ENCODE assay signal across 8 cellular contexts in genomic region chr1:52055066-52055853, GRCh38. TPM values are rescaled to one million over a fixed set of nuclear protein-coding genes. Genes with fewer than 3 reads are reported as not detected.
DNase-seq lines count a peak whose midpoint lies in the region; ATAC-seq and TF ChIP-seq lines count a peak whose summit lies in the region.

TXNDC12 (minus strand) TSS chr1:52055191; CDS start chr1:52055096, 95 bp downstream.

- peak within 1 kb of the TSS; percentile 95 to 99 (median 97) for H3K27ac Mint-ChIP-seq in CD4-positive, CD25-positive, alpha-beta regulatory T cell

- H3K36me3 ChIP-seq in CD4-positive, CD25-positive, alpha-beta regulatory T cell (ENCODE audit: control insufficient read depth, insufficient read depth, low read length) = peaks cover 8% of the 10 kb centered on the region
- H3K36me3 ChIP-seq in lung (ENCODE audit: control insufficient read depth in 2 of 2, insufficient read depth in 2 of 2, low read length in 2 of 2) = no peaks in the 10 kb centered on the region

- H3K27me3 Mint-ChIP-seq in CD4-positive, CD25-positive, alpha-beta regulatory T cell = peaks cover 5% of the 10 kb centered on the region

- H3K27ac ChIP-seq in CD4-positive, CD25-positive, alpha-beta regulatory T cell (ENCODE audit: insufficient read depth, low read length, poor library complexity, severe bottlenecking) = peak within 1 kb of the TSS; percentile 88
- peak within 1 kb of the TSS; percentile 86 to 99 for H3K27ac ChIP-seq in lung (ENCODE audit: low read depth in 1 of 2, low read length in 1 of 2)

- ATAC-seq in CD4-positive, CD25-positive, alpha-beta regulatory T cell (ENCODE audit: low read depth in 2 of 2) = peak; percentile 21 to 25
- ATAC-seq in GM19438 (IDR thresholded peaks at IDR 0.05; ENCODE audit: low read depth, unreplicated experiment) (peak; percentile 49), lung (ENCODE audit: insufficient read depth, low FRiP score) (peak; percentile 78)

- H3K4me1 ChIP-seq in CD4-positive, CD25-positive, alpha-beta regulatory T cell (ENCODE audit: control insufficient read depth, insufficient read depth, low read length, poor library complexity, severe bottlenecking) = peaks cover 48% of the 10 kb centered on the region
- peaks cover 3 to 18% of the 10 kb centered on the region in 2 donors for H3K4me1 ChIP-seq in lung (ENCODE audit: control insufficient read depth in 2 of 2, insufficient read depth in 2 of 2, low read length in 2 of 2)

- 0% methylated on average over 45 of the region's 45 CpGs for WGBS in lung, 2 donors

- peaks cover 18 to 72% (median 53%) of the 10 kb centered on the region in 4 donors for H3K4me1 Mint-ChIP-seq in CD4-positive, CD25-positive, alpha-beta regulatory T cell

- TF ChIP-seq CTCF in lung (IDR thresholded peaks at IDR 0.05; ENCODE audit: control extremely low read depth, extremely low read depth) = no peak

- peak within 1 kb of the TSS; percentile 100 for H3K4me3 ChIP-seq in CD4-positive, CD25-positive, alpha-beta regulatory T cell (ENCODE audit: low read depth, low read length)
- peak within 1 kb of the TSS; percentile 99 for H3K4me3 ChIP-seq in lung

- no peaks in the 10 kb centered on the region for H3K9me3 Mint-ChIP-seq in CD4-positive, CD25-positive, alpha-beta regulatory T cell

- H3K4me3 Mint-ChIP-seq in CD4-positive, CD25-positive, alpha-beta regulatory T cell = peak within 1 kb of the TSS; percentile 91 to 100 (median 98)

- H3K27me3 ChIP-seq in CD4-positive, CD25-positive, alpha-beta regulatory T cell (ENCODE audit: control insufficient read depth, insufficient read depth, low read length) = no peaks in the 10 kb centered on the region
- no peaks in the 10 kb centered on the region for H3K27me3 ChIP-seq in lung (ENCODE audit: control insufficient read depth, insufficient read depth)

- no peaks in the 10 kb centered on the region for H3K9me3 ChIP-seq in CD4-positive, CD25-positive, alpha-beta regulatory T cell (ENCODE audit: control insufficient read depth in 2 of 2, low read length in 2 of 2)
- H3K9me3 ChIP-seq in lung (ENCODE audit: control insufficient read depth in 2 of 2, insufficient read depth in 1 of 2, low read length in 1 of 2) = no peaks in the 10 kb centered on the region

- peaks cover 15% of the 10 kb centered on the region for H3K36me3 Mint-ChIP-seq in CD4-positive, CD25-positive, alpha-beta regulatory T cell

- DNase-seq in CD4-positive, CD25-positive, alpha-beta regulatory T cell = peak; percentile 61 to 86 (median 64)
- peak; percentile 91 for DNase-seq in HT-29 (ENCODE audit: low spot score)
- DNase-seq in NOMO-1 (lab: John Stamatoyannopoulos, UW; ENCODE audit: unreplicated experiment in 2 of 2) = peak; percentile 80 to 90
- DNase-seq in activated CD8-positive, alpha-beta memory T cell treated with anti-CD3 and anti-CD28 coated beads for 24 hours = peak; percentile 85
- DNase-seq in effector CD8-positive, alpha-beta T cell (lab: John Stamatoyannopoulos, UW) = peak; percentile 56
- DNase-seq in lung (ENCODE audit: low spot score) = peak; percentile 83
- DNase-seq in stimulated activated CD4-positive, alpha-beta T cell treated with anti-CD3 and anti-CD28 coated beads, TNF-alpha, amount 100 ng/mL, for 48 hours (ENCODE audit: low read depth in 3 of 3) = peak in 2 of 3 donors; percentile 46 to 47

RNA-seq across cellular contexts. Expression of gene TXNDC12, which starts in this region (rescaled TPM):
- total RNA-seq in CD4-positive, CD25-positive, alpha-beta regulatory T cell = 39.9 TPM
- polyA plus RNA-seq in CD4-positive, CD25-positive, alpha-beta regulatory T cell = 100 to 1,000 TPM in 2 of 4 donors, 10 to 100 TPM in 2; 89.8 to 114 (median 95.9) TPM
- total RNA-seq in HT-29 (2014; rRNA removed; shearing (Covaris generic)) = 27.3 and 28.7 TPM in 2 replicates
- 10 to 100 TPM; 15.8 to 51.9 TPM for total RNA-seq in lung
- 10 to 100 TPM; 16.0 to 43.7 TPM for polyA plus RNA-seq in lung

Comparison
In these comparisons a context has a peak if more than half of its experiments do, and no peak if none do; other contexts are left out.
1. Peak in every context shown above with its lines: DNase-seq, ATAC-seq, H3K4me3 ChIP-seq and H3K27ac ChIP-seq.
2. ATAC-seq: peak in every context shown above with its lines; median percentile 78 in lung; 49 in GM19438; 23 in CD4-positive, CD25-positive, alpha-beta regulatory T cell.